ENCODE assay signal across 12 cellular contexts in genomic region chr4:158316264-158316663, GRCh38.
DNase-seq lines count a peak whose midpoint lies in the region; ATAC-seq lines count a peak whose summit lies in the region.
"Had no signal": no experiment of that assay in that cellular context is flagged by ENCODE, and none has a peak within 500 bp of the region (broad histone marks: within the 10 kb centered on the region; RNA-seq: fewer than 3 reads in every experiment).

No MANE protein-coding gene starts in this region.

- H2AK5ac ChIP-seq in mesendoderm (ENCODE audit: low read length), result no peak overlapping the region

- no peaks in the 10 kb centered on the region for H3K4me1 ChIP-seq in mesendoderm (ENCODE audit: control insufficient read depth, low read depth, low read length)
- H3K4me1 ChIP-seq: pancreas had no signal

- no peak overlapping the region for H4K8ac ChIP-seq in mesendoderm (ENCODE audit: low read depth, low read length)

- no peak overlapping the region for H3K56ac ChIP-seq in mesendoderm (ENCODE audit: low read length)

- H3K27ac ChIP-seq in mesendoderm (ENCODE audit: low read depth, low read length), result no peak overlapping the region
- H3K27ac ChIP-seq: pancreas had no signal

- no peak overlapping the region for H4K5ac ChIP-seq in mesendoderm (ENCODE audit: low read length)

- H2BK5ac ChIP-seq in mesendoderm (ENCODE audit: low read length), result no peak overlapping the region

- H3K36me3 ChIP-seq in mesendoderm (ENCODE audit: control insufficient read depth, insufficient read depth, low read length), result no peaks in the 10 kb centered on the region
- H3K36me3 ChIP-seq: pancreas had no signal

- H2BK15ac ChIP-seq in mesendoderm (replicated peaks; ENCODE audit: low read depth), result no peak overlapping the region

- H3K4me2 ChIP-seq in mesendoderm (ENCODE audit: low read length), result no peak overlapping the region

- no peak overlapping the region for H3K23ac ChIP-seq in mesendoderm (ENCODE audit: low read length)

- H3K79me2 ChIP-seq in mesendoderm (ENCODE audit: control insufficient read depth, insufficient read depth, low read length), result no peaks in the 10 kb centered on the region

- H3K4ac ChIP-seq in mesendoderm (ENCODE audit: low read depth, low read length), result no peak overlapping the region

- no peak overlapping the region for H3K9ac ChIP-seq in mesendoderm (ENCODE audit: low read length)

- no peaks in the 10 kb centered on the region for H3K79me1 ChIP-seq in mesendoderm (ENCODE audit: low read length)

- no CpG with 5 or more reads among the region's 1 CpG for WGBS in mesendoderm (ENCODE audit: extremely low coverage, insufficient coverage, low lambda C conversion rate)

- H3K27me3 ChIP-seq in mesendoderm (ENCODE audit: insufficient read depth, low read length, poor library complexity), result no peaks in the 10 kb centered on the region
- H3K27me3 ChIP-seq: pancreas had no signal

- H3K4me3 ChIP-seq in mesendoderm (ENCODE audit: low read length), result no peak overlapping the region
- H3K4me3 ChIP-seq: pancreas had no signal

- H2BK120ac ChIP-seq in mesendoderm (ENCODE audit: low read depth, low read length), result no peak overlapping the region

- DNase-seq in LHCN-M2 (ENCODE audit: low read depth) (peak; percentile 60), kidney tubule cell (ENCODE audit: low spot score) (peak; percentile 1), mesendoderm (no peak), DMS79 treated with DMSO at 0.1 percent for 48 hours (lab: John Stamatoyannopoulos, UW) (no peak)
- DNase-seq in activated CD8-positive, alpha-beta memory T cell treated with anti-CD3 and anti-CD28 coated beads, Interleukin-2, amount 50 U/mL, for 4 hours, result no peak
- no peak for DNase-seq in effector CD8-positive, alpha-beta T cell (lab: John Stamatoyannopoulos, UW)
- DNase-seq: activated T-cell treated with anti-CD3 and anti-CD28 coated beads for 4 hours, left cardiac atrium, NCI-H2029 treated with DMSO at 0.1 percent for 48 hours, pancreas had no signal

- ATAC-seq in GM18520 (IDR thresholded peaks at IDR 0.05; ENCODE audit: unreplicated experiment), result peak; percentile 57
- peak; percentile 71 for ATAC-seq in HG02623 (IDR thresholded peaks at IDR 0.05; ENCODE audit: unreplicated experiment)

- H3K18ac ChIP-seq in mesendoderm (ENCODE audit: low read length), result no peak overlapping the region

Comparison
In these comparisons a context has a peak if more than half of its experiments do, and no peak if none do; other contexts are left out.
1. DNase-seq: peak in LHCN-M2 (single experiment) and kidney tubule cell (single experiment); none in mesendoderm (single experiment), DMS79 treated with DMSO at 0.1 percent for 48 hours (single experiment), activated CD8-positive, alpha-beta memory T cell treated with anti-CD3 and anti-CD28 coated beads, Interleukin-2, amount 50 U/mL, for 4 hours (single experiment) and effector CD8-positive, alpha-beta T cell (single experiment).